Comparison of ENCODE assay signal across 8 cellular contexts in the genomic region with DNA sequence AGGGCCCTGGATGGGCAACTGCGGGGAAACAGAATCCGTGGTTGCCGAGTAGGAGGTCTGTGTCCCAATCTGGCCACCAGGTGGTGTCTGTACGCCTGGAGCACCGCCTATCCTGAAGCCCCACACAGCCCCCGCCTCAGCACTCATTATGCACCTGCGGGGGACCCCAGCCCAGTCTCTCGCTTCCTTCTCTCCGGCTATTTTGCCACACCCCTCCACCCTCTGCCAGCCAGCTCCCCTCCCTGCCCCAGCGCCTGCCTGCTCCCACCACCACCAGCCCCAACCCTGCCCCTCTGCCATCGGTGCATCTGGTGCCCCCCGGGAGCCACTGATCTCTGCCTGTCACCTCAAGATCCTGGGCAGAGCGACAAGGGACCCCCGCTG. TPM values are rescaled to one million over a fixed set of nuclear protein-coding genes. Genes with fewer than 3 reads are reported as not detected.
DNase-seq lines count a peak whose midpoint lies in the region; ATAC-seq and TF ChIP-seq lines count a peak whose summit lies in the region.

No MANE protein-coding gene starts in this region.

- H3K27me3 Mint-ChIP-seq in endodermal cell (ENCODE audit: insufficient read depth) (peaks cover 58% of the 10 kb centered on the region), natural killer cell (ENCODE audit: low read depth in 2 of 2) (peaks cover 45 to 54% of the 10 kb centered on the region in 2 donors), type B pancreatic cell (peaks cover 52% of the 10 kb centered on the region)

- H3K27me3 ChIP-seq in endodermal cell (ENCODE audit: control insufficient read depth, insufficient read depth, low read length, poor library complexity, severe bottlenecking) = peaks cover 59% of the 10 kb centered on the region

- no peak overlapping the region for H3K4me3 ChIP-seq in endodermal cell (ENCODE audit: low read length)

- H3K36me3 Mint-ChIP-seq in endodermal cell (ENCODE audit: low read depth) = peaks cover 3% of the 10 kb centered on the region
- no peaks in the 10 kb centered on the region for H3K36me3 Mint-ChIP-seq in natural killer cell
- no peaks in the 10 kb centered on the region for H3K36me3 Mint-ChIP-seq in type B pancreatic cell

- H3K4me3 Mint-ChIP-seq in endodermal cell (no peak overlapping the region), natural killer cell (peak overlapping the region; percentile 63), type B pancreatic cell (peak overlapping the region; percentile 86)

- TF ChIP-seq CTCF in endodermal cell (conservative IDR thresholded peaks at IDR 0.05) (peak; percentile 89), natural killer cell (IDR thresholded peaks at IDR 0.05) (peak; percentile 60), type B pancreatic cell (conservative IDR thresholded peaks at IDR 0.05) (peak; percentile 85)

- peaks cover 29% of the 10 kb centered on the region for H3K4me1 Mint-ChIP-seq in endodermal cell
- H3K4me1 Mint-ChIP-seq in natural killer cell = peaks cover 38 to 53% of the 10 kb centered on the region in 2 donors
- peaks cover 44% of the 10 kb centered on the region for H3K4me1 Mint-ChIP-seq in type B pancreatic cell (ENCODE audit: unreplicated experiment)

- H3K27ac ChIP-seq in endodermal cell (ENCODE audit: low read depth, low read length) = no peak overlapping the region

- peak in 2 of 3 donors; percentile 39 to 46 for ATAC-seq in natural killer cell
- ATAC-seq in HG03457 (IDR thresholded peaks at IDR 0.05; ENCODE audit: unreplicated experiment) = no peak

- no peaks in the 10 kb centered on the region for H3K9me3 ChIP-seq in endodermal cell (ENCODE audit: control insufficient read depth, low read length)

- peaks cover 2% of the 10 kb centered on the region for H3K4me1 ChIP-seq in endodermal cell (ENCODE audit: control insufficient read depth, insufficient read depth, low read length)

- DNase-seq in DMS79 treated with DMSO at 0.1 percent for 48 hours (lab: John Stamatoyannopoulos, UW) (peak; percentile 60), HT-29 (ENCODE audit: low spot score) (peak; percentile 78), endodermal cell (peak; percentile 95), natural killer cell (peak; percentile 55), type B pancreatic cell (ENCODE audit: extremely low spot score, unreplicated experiment) (no peak)
- peak; percentile 21 for DNase-seq in NK-92 treated with Interleukin-12 subunit alpha and Interleukin-12 subunit beta, amount 100 ng/mL, for 24 hours (lab: John Stamatoyannopoulos, UW)
- peak; percentile 85 for DNase-seq in activated CD8-positive, alpha-beta memory T cell treated with anti-CD3 and anti-CD28 coated beads for 24 hours

- intact Hi-C loops in natural killer cell (cut with micrococcal nuclease) = loop anchor here (1.0 kb wide), 1 partner anchor 25 kb away; no protein-coding TSS in a partner anchor

- 11 to 12% methylated on average over 5 to 14 of the region's 14 CpGs for WGBS in endodermal cell (ENCODE audit: insufficient coverage in 1 of 2, insufficient read length in 1 of 2), 2 experiments

- H3K36me3 ChIP-seq in endodermal cell (ENCODE audit: control insufficient read depth, insufficient read depth, low read length) = no peaks in the 10 kb centered on the region

- H3K9ac ChIP-seq in endodermal cell (ENCODE audit: extremely low read depth, low read length, poor library complexity, severe bottlenecking) = no peak overlapping the region

- H3K27ac Mint-ChIP-seq in endodermal cell (no peak overlapping the region), natural killer cell (no peak overlapping the region), type B pancreatic cell (peak overlapping the region; percentile 97)

- H3K9me3 Mint-ChIP-seq in endodermal cell (no peaks in the 10 kb centered on the region), natural killer cell (no peaks in the 10 kb centered on the region), type B pancreatic cell (no peaks in the 10 kb centered on the region)

RNA-seq across cellular contexts. Expression of a gene that starts 2.2 kb away (rescaled TPM):
- 0.97 and 2.8 TPM in 2 replicates for total RNA-seq in HT-29 (2014; rRNA removed; shearing (Covaris generic))
- total RNA-seq in endodermal cell (1 to 10 TPM in 1 of 2 donors, under 1 TPM in 1; 0.31 to 1.1 TPM), natural killer cell (under 1 TPM in 1 of 3 donors, not detected in 2; 0.82 TPM), type B pancreatic cell (ENCODE audit: low replicate concordance) (15.1 and 45.5 TPM in 2 replicates)
- polyA plus RNA-seq in endodermal cell (2013, experiment 1 of 2) = 7.8 TPM
- 6.4 TPM for polyA plus RNA-seq in endodermal cell (2013, experiment 2 of 2)

RNA-seq across cellular contexts. Expression of a gene that starts 15.1 kb away (rescaled TPM):
- total RNA-seq in HT-29 (2014; rRNA removed; shearing (Covaris generic)) = 295 and 298 TPM in 2 replicates
- total RNA-seq in endodermal cell (100 to 1,000 TPM in 1 of 2 donors, 10 to 100 TPM in 1; 76.7 to 134 TPM), natural killer cell (10 to 100 TPM; 28.6 to 39.3 (median 34.9) TPM), type B pancreatic cell (ENCODE audit: low replicate concordance) (108 and 131 TPM in 2 replicates)
- polyA plus RNA-seq in endodermal cell (2013, experiment 1 of 2) = 141 TPM
- 96.2 TPM for polyA plus RNA-seq in endodermal cell (2013, experiment 2 of 2)

RNA-seq across cellular contexts. Expression of a gene that starts 36.6 kb away (rescaled TPM):
- 0.41 and 1.1 TPM in 2 replicates for total RNA-seq in HT-29 (2014; rRNA removed; shearing (Covaris generic))
- total RNA-seq in endodermal cell (1 to 10 TPM; 5.9 to 6.8 TPM), natural killer cell (1 to 10 TPM; 2.4 to 4.1 (median 3.8) TPM), type B pancreatic cell (ENCODE audit: low replicate concordance) (1.6 and 4.8 TPM in 2 replicates)
- polyA plus RNA-seq in endodermal cell (2013, experiment 1 of 2) = 2.5 TPM
- 1.9 TPM for polyA plus RNA-seq in endodermal cell (2013, experiment 2 of 2)
